In the genomic region with DNA sequence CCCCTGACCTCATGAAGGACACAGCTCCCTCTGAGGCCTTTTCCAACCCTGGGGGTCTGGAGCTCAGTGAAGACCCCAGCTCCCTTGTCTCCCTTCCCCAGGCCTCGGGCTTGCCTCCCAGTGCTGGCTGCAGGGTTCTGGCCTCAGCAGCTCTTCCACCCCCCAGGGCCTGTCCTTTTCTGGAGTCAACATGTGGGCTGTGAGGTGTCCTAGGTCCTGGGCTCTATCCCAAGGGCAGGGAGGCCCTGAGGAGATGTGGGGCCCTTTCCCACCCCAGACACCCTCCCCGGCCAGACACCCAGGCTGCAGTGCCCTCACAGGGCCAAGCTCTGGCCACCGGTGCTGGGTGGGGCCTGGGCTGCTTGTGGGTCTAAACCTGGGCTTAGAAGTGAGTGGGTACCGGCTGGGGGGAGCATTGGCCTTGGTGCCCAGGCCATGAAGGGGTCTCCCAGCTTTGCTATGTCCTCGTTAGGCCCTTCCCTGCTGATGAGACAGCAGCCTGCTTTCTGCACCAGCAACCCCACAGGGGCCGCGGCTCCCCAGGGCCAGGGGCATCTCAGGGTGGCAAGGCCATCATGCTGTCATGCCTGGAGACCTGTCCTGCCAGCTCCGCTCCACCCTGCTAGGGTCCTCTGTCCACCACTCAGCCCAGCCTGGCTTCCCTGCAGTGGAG, we compare ENCODE assay signal across 14 cellular contexts. TPM values are rescaled to one million over a fixed set of nuclear protein-coding genes. Genes with fewer than 3 reads are reported as not detected.
DNase-seq lines count a peak whose midpoint lies in the region; ATAC-seq and TF ChIP-seq lines count a peak whose summit lies in the region.
"Had no signal": no experiment of that assay in that cellular context is flagged by ENCODE, and none has a peak within 500 bp of the region (broad histone marks: within the 10 kb centered on the region; RNA-seq: fewer than 3 reads in every experiment).

No MANE protein-coding gene starts in this region.

- no peak overlapping the region for H3K18ac ChIP-seq in trophoblast cell (ENCODE audit: low read length)

- H3K27me3 ChIP-seq in right atrium auricular region, result no peaks in the 10 kb centered on the region
- H3K27me3 ChIP-seq in trophoblast cell (ENCODE audit: insufficient read depth, low read length), result peaks cover 13% of the 10 kb centered on the region

- H3K27ac ChIP-seq in C4-2B, result peak overlapping the region; percentile 84
- H3K27ac ChIP-seq in right atrium auricular region, result peak overlapping the region; percentile 89 to 93
- no peak overlapping the region for H3K27ac ChIP-seq in trophoblast cell (ENCODE audit: low read depth, low read length)
- H3K27ac ChIP-seq: HL-60, KMS-11 had no signal

- H3K4ac ChIP-seq in trophoblast cell (ENCODE audit: low read depth, low read length), result no peak overlapping the region

- no peak overlapping the region for H3K23ac ChIP-seq in trophoblast cell (ENCODE audit: low read length)

- no peak overlapping the region for H2BK12ac ChIP-seq in trophoblast cell (ENCODE audit: low read length)

- no peak overlapping the region for H3K4me3 Mint-ChIP-seq in brain
- no peak overlapping the region for H3K4me3 Mint-ChIP-seq in type B pancreatic cell
- H3K4me3 Mint-ChIP-seq: effector memory CD8-positive, alpha-beta T cell; nephron progenitor cell had no signal

- no peak overlapping the region for H3K9ac ChIP-seq in trophoblast cell (ENCODE audit: low read length)
- H3K9ac ChIP-seq: KMS-11 had no signal

- H4K91ac ChIP-seq in trophoblast cell (ENCODE audit: low read depth, low read length), result peak overlapping the region; percentile 8

- no peaks in the 10 kb centered on the region for H3K79me2 ChIP-seq in trophoblast cell (ENCODE audit: control insufficient read depth, insufficient read depth, low read length, poor library complexity)

- peaks cover 26% of the 10 kb centered on the region for H3K4me1 Mint-ChIP-seq in brain
- no peaks in the 10 kb centered on the region for H3K4me1 Mint-ChIP-seq in type B pancreatic cell (ENCODE audit: unreplicated experiment)

- ATAC-seq in GM18909 (IDR thresholded peaks at IDR 0.05; ENCODE audit: poor library complexity, unreplicated experiment) (no peak), GM18502 (IDR thresholded peaks at IDR 0.05; ENCODE audit: poor library complexity, unreplicated experiment) (no peak)
- ATAC-seq: effector memory CD8-positive, alpha-beta T cell had no signal

- H3K36me3 ChIP-seq in right atrium auricular region, result peaks cover 6% of the 10 kb centered on the region
- peaks cover 33 to 36% of the 10 kb centered on the region in 2 experiments for H3K36me3 ChIP-seq in trophoblast cell (ENCODE audit: control insufficient read depth in 1 of 2, insufficient read depth in 2 of 2, low read length in 2 of 2)

- H3K9me3 ChIP-seq in right atrium auricular region, result no peaks in the 10 kb centered on the region
- no peaks in the 10 kb centered on the region for H3K9me3 ChIP-seq in trophoblast cell (ENCODE audit: insufficient read depth, low read depth, low read length)

- H2AK5ac ChIP-seq in trophoblast cell (ENCODE audit: low read length), result no peak overlapping the region

- H3K4me3 ChIP-seq in right atrium auricular region (no peak overlapping the region), trophoblast cell (ENCODE audit: low read depth, low read length) (no peak overlapping the region)

- peak overlapping the region; percentile 7 for H3K14ac ChIP-seq in trophoblast cell (ENCODE audit: low read length)

- no peaks in the 10 kb centered on the region for H3K9me3 Mint-ChIP-seq in brain
- no peaks in the 10 kb centered on the region for H3K9me3 Mint-ChIP-seq in type B pancreatic cell
- H3K9me3 Mint-ChIP-seq: effector memory CD8-positive, alpha-beta T cell; nephron progenitor cell had no signal

- H3K36me3 Mint-ChIP-seq in brain (no peaks in the 10 kb centered on the region), type B pancreatic cell (no peaks in the 10 kb centered on the region)

- H3K27ac Mint-ChIP-seq in brain (peak overlapping the region in 4 of 5 experiments; percentile 48 to 88 (median 62)), type B pancreatic cell (no peak overlapping the region)
- H3K27ac Mint-ChIP-seq: effector memory CD8-positive, alpha-beta T cell; nephron progenitor cell had no signal

- H2BK120ac ChIP-seq in trophoblast cell (ENCODE audit: insufficient read depth, low read length, poor library complexity), result peak overlapping the region; percentile 9

- peaks cover 7% of the 10 kb centered on the region for H3K79me1 ChIP-seq in trophoblast cell (ENCODE audit: low read length)

- no peak for TF ChIP-seq CTCF in C4-2B (conservative IDR thresholded peaks at IDR 0.05)
- TF ChIP-seq CTCF in brain (conservative IDR thresholded peaks at IDR 0.05), result no peak
- TF ChIP-seq CTCF in right atrium auricular region (IDR thresholded peaks at IDR 0.05), result no peak
- TF ChIP-seq CTCF in type B pancreatic cell (conservative IDR thresholded peaks at IDR 0.05), result no peak

- H3K4me2 ChIP-seq in trophoblast cell (ENCODE audit: low read length), result no peak overlapping the region
- H3K4me2 ChIP-seq: KMS-11 had no signal

- H4K8ac ChIP-seq in trophoblast cell (ENCODE audit: low read depth, low read length), result no peak overlapping the region

- no peak for DNase-seq in right atrium auricular region (ENCODE audit: low spot score)
- peak; percentile 35 to 45 for DNase-seq in trophoblast cell
- DNase-seq in GF-D8 (lab: John Stamatoyannopoulos, UW), result no peak
- DNase-seq in type B pancreatic cell (ENCODE audit: extremely low spot score, unreplicated experiment), result no peak
- DNase-seq: activated CD4-positive, CD25-positive, alpha-beta regulatory T cell treated with anti-CD3 and anti-CD28 coated beads, Interleukin-2, amount 50 U/mL, for 72 hours; activated naive CD4-positive, alpha-beta T cell treated with anti-CD3 and anti-CD28 coated beads, Interleukin-2, amount 50 U/mL, for 16 hours; effector memory CD8-positive, alpha-beta T cell had no signal

- no peak overlapping the region for H4K12ac ChIP-seq in trophoblast cell (ENCODE audit: low read depth, low read length)

- no peak overlapping the region for H2BK5ac ChIP-seq in trophoblast cell (ENCODE audit: low read depth, low read length, poor library complexity)

- H3K4me1 ChIP-seq in right atrium auricular region (peaks cover 0 to 80% of the 10 kb centered on the region in 2 donors), trophoblast cell (ENCODE audit: control insufficient read depth in 1 of 2, insufficient read depth in 2 of 2, low read length in 2 of 2) (peaks cover 10 to 26% of the 10 kb centered on the region in 2 experiments)

- no peaks in the 10 kb centered on the region for H3K27me3 Mint-ChIP-seq in brain
- peaks cover 3% of the 10 kb centered on the region for H3K27me3 Mint-ChIP-seq in type B pancreatic cell
- H3K27me3 Mint-ChIP-seq: effector memory CD8-positive, alpha-beta T cell had no signal

- no peak overlapping the region for H2AFZ ChIP-seq in trophoblast cell (ENCODE audit: insufficient read depth, low read length, poor library complexity)

- WGBS in trophoblast cell (ENCODE audit: extremely low coverage, insufficient coverage, insufficient read length), result no CpG with 5 or more reads among the region's 8 CpGs

RNA-seq across cellular contexts. Expression of a gene that starts 2.7 kb away (rescaled TPM):
- polyA plus RNA-seq in brain (ENCODE audit: insufficient read depth, low read depth, low replicate concordance), result 360 TPM
- total RNA-seq in right atrium auricular region (1,000 to 10,000 TPM in 1 of 2 donors, 100 to 1,000 TPM in 1; 831 to 1,272 TPM), type B pancreatic cell (ENCODE audit: low replicate concordance) (11.2 and 20.3 TPM in 2 replicates)
- polyA plus RNA-seq in trophoblast cell (2013), result 85.1 and 90.0 TPM in 2 replicates

RNA-seq across cellular contexts. Expression of a gene that starts 14.7 kb away (rescaled TPM):
- 195 TPM for polyA plus RNA-seq in brain (ENCODE audit: insufficient read depth, low read depth, low replicate concordance)
- total RNA-seq in right atrium auricular region (10 to 100 TPM; 42.9 to 79.2 TPM), type B pancreatic cell (ENCODE audit: low replicate concordance) (5.1 and 15.4 TPM in 2 replicates)
- polyA plus RNA-seq in trophoblast cell (2013), result 44.7 and 45.0 TPM in 2 replicates

RNA-seq across cellular contexts. Expression of a gene that starts 19.1 kb away (rescaled TPM):
- 34.4 TPM for polyA plus RNA-seq in brain (ENCODE audit: insufficient read depth, low read depth, low replicate concordance)
- total RNA-seq in right atrium auricular region (1 to 10 TPM; 3.5 to 3.9 TPM), type B pancreatic cell (ENCODE audit: low replicate concordance) (11.9 and 22.1 TPM in 2 replicates)
- 8.8 and 8.9 TPM in 2 replicates for polyA plus RNA-seq in trophoblast cell (2013)

RNA-seq across cellular contexts. Expression of a gene that starts 52.3 kb away (rescaled TPM):
- polyA plus RNA-seq in brain (ENCODE audit: insufficient read depth, low read depth, low replicate concordance), result 96.6 TPM
- total RNA-seq in right atrium auricular region, result 10 to 100 TPM; 51.9 to 61.7 TPM
- polyA plus RNA-seq in trophoblast cell (2013), result 90.0 and 91.2 TPM in 2 replicates
- 113 and 194 TPM in 2 replicates for total RNA-seq in type B pancreatic cell (ENCODE audit: low replicate concordance)

RNA-seq across cellular contexts. Expression of a gene that starts 54.4 kb away (rescaled TPM):
- 5.4 TPM for polyA plus RNA-seq in brain (ENCODE audit: insufficient read depth, low read depth, low replicate concordance)
- total RNA-seq in right atrium auricular region (1 to 10 TPM; 3.4 to 5.8 TPM), type B pancreatic cell (ENCODE audit: low replicate concordance) (1.4 and 5.5 TPM in 2 replicates)
- polyA plus RNA-seq in trophoblast cell (2013), result 0.12 TPM in 2 replicates

Comparison
In these comparisons a context has a peak if more than half of its experiments do, and no peak if none do; other contexts are left out.
1. DNase-seq: peak in trophoblast cell (2 of 2); none in right atrium auricular region (single experiment), GF-D8 (single experiment) and type B pancreatic cell (single experiment).
2. RNA of a gene that starts 2.7 kb away (total RNA-seq): 831 to 1,272 TPM in right atrium auricular region; 11.2 to 20.3 TPM in type B pancreatic cell; every median in the first group is over 10 times any median in the second.